8 cellular contexts compared by ENCODE assay signal in genomic region chr13:74040200-74040599, GRCh38.
DNase-seq lines count a peak whose midpoint lies in the region; ATAC-seq and TF ChIP-seq lines count a peak whose summit lies in the region.

No MANE protein-coding gene starts in this region.

- H2BK12ac ChIP-seq in neuronal stem cell (ENCODE audit: low read length), result no peak overlapping the region

- H3K23ac ChIP-seq in neuronal stem cell (ENCODE audit: low read depth, low read length, poor library complexity), result no peak overlapping the region

- H4K8ac ChIP-seq in neuronal stem cell (ENCODE audit: low read depth, low read length), result no peak overlapping the region

- H3K18ac ChIP-seq in neuronal stem cell (ENCODE audit: low read length), result no peak overlapping the region

- no peak overlapping the region for H3K4me2 ChIP-seq in neuronal stem cell (ENCODE audit: insufficient read depth, low read length, poor library complexity, severe bottlenecking)

- H3K27ac ChIP-seq in neuronal stem cell (replicated peaks; ENCODE audit: low read length), result no peak overlapping the region

- no peak overlapping the region for H2AFZ ChIP-seq in neuronal stem cell (ENCODE audit: low read length)

- ATAC-seq in GM19455 (IDR thresholded peaks at IDR 0.05; ENCODE audit: unreplicated experiment) (peak; percentile 94), HG03432 (IDR thresholded peaks at IDR 0.05; ENCODE audit: unreplicated experiment) (peak; percentile 90)

- no peak overlapping the region for H2BK15ac ChIP-seq in neuronal stem cell (ENCODE audit: low read length)

- no peak overlapping the region for H2AK5ac ChIP-seq in neuronal stem cell (ENCODE audit: low read depth, low read length)

- no peaks in the 10 kb centered on the region for H3K27me3 ChIP-seq in neuronal stem cell (ENCODE audit: control insufficient read depth in 3 of 3, insufficient read depth in 3 of 3, low read depth in 1 of 3, low read length in 3 of 3)

- no CpG with 5 or more reads among the region's 4 CpGs for WGBS in neuronal stem cell (ENCODE audit: extremely low coverage in 2 of 2, insufficient read length in 2 of 2, insufficient replicate concordance in 1 of 2), 2 donors

- peaks cover 3% of the 10 kb centered on the region for H3K79me1 ChIP-seq in neuronal stem cell (ENCODE audit: low read depth, low read length)

- H2BK120ac ChIP-seq in neuronal stem cell (ENCODE audit: low read depth, low read length), result no peak overlapping the region

- no peak overlapping the region for H3K9ac ChIP-seq in neuronal stem cell (ENCODE audit: low read depth, low read length, poor library complexity)

- no peak overlapping the region for H4K91ac ChIP-seq in neuronal stem cell (ENCODE audit: low read depth, low read length, poor library complexity)

- peaks cover 0 to 7% of the 10 kb centered on the region in 2 donors for H3K4me1 ChIP-seq in neuronal stem cell (ENCODE audit: control insufficient read depth in 2 of 2, insufficient read depth in 1 of 2, low read depth in 1 of 2, low read length in 2 of 2)

- H3K9me3 ChIP-seq in neuronal stem cell (replicated peaks in 1 of 2; ENCODE audit: control insufficient read depth in 2 of 2, insufficient read depth in 1 of 2, low read depth in 1 of 2, low read length in 2 of 2), result peaks cover 0 to 5% of the 10 kb centered on the region in 2 donors

- TF ChIP-seq POLR2A in erythroblast (IDR thresholded peaks at IDR 0.05; ENCODE audit: low read length), result no peak

- no peak overlapping the region for H2BK5ac ChIP-seq in neuronal stem cell (ENCODE audit: low read length)

- H3K4ac ChIP-seq in neuronal stem cell (ENCODE audit: low read length), result no peak overlapping the region

- no peak overlapping the region for H3K14ac ChIP-seq in neuronal stem cell (ENCODE audit: low read length)

- H3K4me3 ChIP-seq in neuronal stem cell (ENCODE audit: low read length in 2 of 2), result no peak overlapping the region

- peaks cover 0 to 4% of the 10 kb centered on the region in 2 donors for H3K36me3 ChIP-seq in neuronal stem cell (replicated peaks in 1 of 2; ENCODE audit: control insufficient read depth in 2 of 2, insufficient read depth in 2 of 2, low read length in 2 of 2)

- DNase-seq in EL (peak; percentile 32), RPMI7951 (ENCODE audit: low read depth) (peak; percentile 55), erythroblast (lab: John Stamatoyannopoulos, UW) (peak; percentile 4 to 32), neuronal stem cell (ENCODE audit: low spot score) (peak; percentile 48), epidermal melanocyte (ENCODE audit: insufficient read length, low spot score) (no peak)
- no peak for DNase-seq in central memory CD4-positive, alpha-beta T cell

Comparison
In these comparisons a context has a peak if more than half of its experiments do, and no peak if none do; other contexts are left out.
1. DNase-seq: peak in EL (single experiment), RPMI7951 (single experiment), erythroblast (2 of 2) and neuronal stem cell (single experiment); none in epidermal melanocyte (single experiment) and central memory CD4-positive, alpha-beta T cell (single experiment).